1 cellular context compared by ENCODE assay signal in the genomic region with DNA sequence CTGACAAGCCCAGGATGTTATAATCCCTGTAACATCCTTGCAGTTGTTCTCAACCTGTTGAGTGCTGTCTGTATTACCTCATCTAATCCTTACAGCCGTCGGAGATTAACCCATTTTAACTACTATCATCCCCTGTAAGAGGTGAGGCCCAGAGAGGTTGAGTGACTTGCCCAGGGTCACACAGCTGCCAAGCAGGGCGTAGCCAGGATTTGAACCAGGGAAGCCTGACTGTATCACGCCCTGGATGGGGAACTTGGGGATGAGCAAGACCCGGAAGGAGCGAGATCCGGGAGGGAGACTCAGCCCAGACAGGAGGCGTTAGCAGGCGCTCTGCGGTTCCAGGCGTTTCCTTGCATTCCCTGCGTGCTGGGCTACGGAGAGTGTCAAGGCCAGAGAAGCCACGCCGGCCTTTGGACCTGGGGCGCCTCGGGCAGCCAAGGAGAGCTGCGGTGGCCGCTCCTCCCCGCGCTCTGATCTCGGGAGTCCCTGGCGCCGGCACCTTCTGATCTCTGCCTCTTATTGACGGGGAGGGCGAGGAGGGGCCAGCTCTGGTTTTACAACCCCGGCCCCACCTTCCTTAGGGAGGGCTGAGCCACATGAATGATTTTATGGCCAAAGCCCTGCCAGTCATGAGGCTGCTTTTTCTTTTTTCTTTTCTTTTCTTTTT.
A peak's percentile ranks its signal among the peaks of the same experiment; 100 is the strongest.
TF ChIP-seq lines count a peak whose summit lies in the region.

No MANE protein-coding gene starts in this region.

TF ChIP-seq in HepG2, 621 proteins besides CTCF, POLR2A, EP300 and RAD21 (continued from another document and continues in another):
- TF ChIP-seq, protein P1, sequence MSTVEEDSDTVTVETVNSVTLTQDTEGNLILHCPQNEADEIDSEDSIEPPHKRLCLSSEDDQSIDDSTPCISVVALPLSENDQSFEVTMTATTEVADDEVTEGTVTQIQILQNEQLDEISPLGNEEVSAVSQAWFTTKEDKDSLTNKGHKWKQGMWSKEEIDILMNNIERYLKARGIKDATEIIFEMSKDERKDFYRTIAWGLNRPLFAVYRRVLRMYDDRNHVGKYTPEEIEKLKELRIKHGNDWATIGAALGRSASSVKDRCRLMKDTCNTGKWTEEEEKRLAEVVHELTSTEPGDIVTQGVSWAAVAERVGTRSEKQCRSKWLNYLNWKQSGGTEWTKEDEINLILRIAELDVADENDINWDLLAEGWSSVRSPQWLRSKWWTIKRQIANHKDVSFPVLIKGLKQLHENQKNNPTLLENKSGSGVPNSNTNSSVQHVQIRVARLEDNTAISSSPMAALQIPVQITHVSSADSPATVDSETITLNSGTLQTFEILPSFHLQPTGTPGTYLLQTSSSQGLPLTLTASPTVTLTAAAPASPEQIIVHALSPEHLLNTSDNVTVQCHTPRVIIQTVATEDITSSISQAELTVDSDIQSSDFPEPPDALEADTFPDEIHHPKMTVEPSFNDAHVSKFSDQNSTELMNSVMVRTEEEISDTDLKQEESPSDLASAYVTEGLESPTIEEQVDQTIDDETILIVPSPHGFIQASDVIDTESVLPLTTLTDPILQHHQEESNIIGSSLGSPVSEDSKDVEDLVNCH (CRISPR knock-in tag; IDR thresholded peaks at IDR 0.05) = no peak
- TF ChIP-seq SOX5 (CRISPR knock-in tag; IDR thresholded peaks at IDR 0.05; ENCODE audit: borderline replicate concordance) = peak; percentile 86
- no peak for TF ChIP-seq SRSF4 (IDR thresholded peaks at IDR 0.05; ENCODE audit: low read depth, low read length, poor library complexity, severe bottlenecking)
- peak; percentile 81 for TF ChIP-seq ZNF501 (CRISPR knock-in tag; IDR thresholded peaks at IDR 0.05)
- TF ChIP-seq, protein P2, sequence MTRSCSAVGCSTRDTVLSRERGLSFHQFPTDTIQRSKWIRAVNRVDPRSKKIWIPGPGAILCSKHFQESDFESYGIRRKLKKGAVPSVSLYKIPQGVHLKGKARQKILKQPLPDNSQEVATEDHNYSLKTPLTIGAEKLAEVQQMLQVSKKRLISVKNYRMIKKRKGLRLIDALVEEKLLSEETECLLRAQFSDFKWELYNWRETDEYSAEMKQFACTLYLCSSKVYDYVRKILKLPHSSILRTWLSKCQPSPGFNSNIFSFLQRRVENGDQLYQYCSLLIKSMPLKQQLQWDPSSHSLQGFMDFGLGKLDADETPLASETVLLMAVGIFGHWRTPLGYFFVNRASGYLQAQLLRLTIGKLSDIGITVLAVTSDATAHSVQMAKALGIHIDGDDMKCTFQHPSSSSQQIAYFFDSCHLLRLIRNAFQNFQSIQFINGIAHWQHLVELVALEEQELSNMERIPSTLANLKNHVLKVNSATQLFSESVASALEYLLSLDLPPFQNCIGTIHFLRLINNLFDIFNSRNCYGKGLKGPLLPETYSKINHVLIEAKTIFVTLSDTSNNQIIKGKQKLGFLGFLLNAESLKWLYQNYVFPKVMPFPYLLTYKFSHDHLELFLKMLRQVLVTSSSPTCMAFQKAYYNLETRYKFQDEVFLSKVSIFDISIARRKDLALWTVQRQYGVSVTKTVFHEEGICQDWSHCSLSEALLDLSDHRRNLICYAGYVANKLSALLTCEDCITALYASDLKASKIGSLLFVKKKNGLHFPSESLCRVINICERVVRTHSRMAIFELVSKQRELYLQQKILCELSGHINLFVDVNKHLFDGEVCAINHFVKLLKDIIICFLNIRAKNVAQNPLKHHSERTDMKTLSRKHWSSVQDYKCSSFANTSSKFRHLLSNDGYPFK (CRISPR knock-in tag; IDR thresholded peaks at IDR 0.05; ENCODE audit: borderline replicate concordance) = peak; percentile 72; the same call in 1 of the 2 replicates
- TF ChIP-seq, protein P3, sequence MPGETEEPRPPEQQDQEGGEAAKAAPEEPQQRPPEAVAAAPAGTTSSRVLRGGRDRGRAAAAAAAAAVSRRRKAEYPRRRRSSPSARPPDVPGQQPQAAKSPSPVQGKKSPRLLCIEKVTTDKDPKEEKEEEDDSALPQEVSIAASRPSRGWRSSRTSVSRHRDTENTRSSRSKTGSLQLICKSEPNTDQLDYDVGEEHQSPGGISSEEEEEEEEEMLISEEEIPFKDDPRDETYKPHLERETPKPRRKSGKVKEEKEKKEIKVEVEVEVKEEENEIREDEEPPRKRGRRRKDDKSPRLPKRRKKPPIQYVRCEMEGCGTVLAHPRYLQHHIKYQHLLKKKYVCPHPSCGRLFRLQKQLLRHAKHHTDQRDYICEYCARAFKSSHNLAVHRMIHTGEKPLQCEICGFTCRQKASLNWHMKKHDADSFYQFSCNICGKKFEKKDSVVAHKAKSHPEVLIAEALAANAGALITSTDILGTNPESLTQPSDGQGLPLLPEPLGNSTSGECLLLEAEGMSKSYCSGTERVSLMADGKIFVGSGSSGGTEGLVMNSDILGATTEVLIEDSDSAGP (CRISPR knock-in tag; IDR thresholded peaks at IDR 0.05; ENCODE audit: borderline replicate concordance) = peak; percentile 92
- TF ChIP-seq TOPORS (CRISPR knock-in tag; IDR thresholded peaks at IDR 0.05) = no peak
- no peak for TF ChIP-seq ATF7 (IDR thresholded peaks at IDR 0.05)
- peak; percentile 76; the same call in 1 of the 2 replicates for TF ChIP-seq ATF7 (CRISPR knock-in tag; IDR thresholded peaks at IDR 0.05)
- TF ChIP-seq POLR2G (IDR thresholded peaks at IDR 0.05; ENCODE audit: low read depth, low read length) = no peak
- TF ChIP-seq MED1 (CRISPR knock-in tag; IDR thresholded peaks at IDR 0.05) = peak; percentile 91
- TF ChIP-seq ZNF670 (CRISPR knock-in tag; IDR thresholded peaks at IDR 0.05; ENCODE audit: borderline replicate concordance) = peak; percentile 83; the same call in 1 of the 2 replicates
- TF ChIP-seq CEBPB (IDR thresholded peaks at IDR 0.05; ENCODE audit: borderline replicate concordance, low read depth, low read length) = no peak
- TF ChIP-seq ZNF34 (CRISPR knock-in tag; IDR thresholded peaks at IDR 0.05; ENCODE audit: borderline replicate concordance) = no peak
- no peak for TF ChIP-seq RFX3 (CRISPR knock-in tag; IDR thresholded peaks at IDR 0.05)
- peak; percentile 100 for TF ChIP-seq ZMYM3 (CRISPR knock-in tag; IDR thresholded peaks at IDR 0.05)
- TF ChIP-seq NPAS2 (CRISPR knock-in tag; IDR thresholded peaks at IDR 0.05; ENCODE audit: borderline replicate concordance) = no peak
- no peak for TF ChIP-seq TCF12 (IDR thresholded peaks at IDR 0.05)
- peak; percentile 94; the same call in 1 of the 2 replicates for TF ChIP-seq TCF12 (CRISPR knock-in tag; IDR thresholded peaks at IDR 0.05)
- TF ChIP-seq MIXL1 (CRISPR knock-in tag; IDR thresholded peaks at IDR 0.05) = no peak
- peak; percentile 87 for TF ChIP-seq CBX1 (IDR thresholded peaks at IDR 0.05; ENCODE audit: low read depth)
- no peak for TF ChIP-seq TBP (CRISPR knock-in tag; IDR thresholded peaks at IDR 0.05)
- TF ChIP-seq, protein P4, sequence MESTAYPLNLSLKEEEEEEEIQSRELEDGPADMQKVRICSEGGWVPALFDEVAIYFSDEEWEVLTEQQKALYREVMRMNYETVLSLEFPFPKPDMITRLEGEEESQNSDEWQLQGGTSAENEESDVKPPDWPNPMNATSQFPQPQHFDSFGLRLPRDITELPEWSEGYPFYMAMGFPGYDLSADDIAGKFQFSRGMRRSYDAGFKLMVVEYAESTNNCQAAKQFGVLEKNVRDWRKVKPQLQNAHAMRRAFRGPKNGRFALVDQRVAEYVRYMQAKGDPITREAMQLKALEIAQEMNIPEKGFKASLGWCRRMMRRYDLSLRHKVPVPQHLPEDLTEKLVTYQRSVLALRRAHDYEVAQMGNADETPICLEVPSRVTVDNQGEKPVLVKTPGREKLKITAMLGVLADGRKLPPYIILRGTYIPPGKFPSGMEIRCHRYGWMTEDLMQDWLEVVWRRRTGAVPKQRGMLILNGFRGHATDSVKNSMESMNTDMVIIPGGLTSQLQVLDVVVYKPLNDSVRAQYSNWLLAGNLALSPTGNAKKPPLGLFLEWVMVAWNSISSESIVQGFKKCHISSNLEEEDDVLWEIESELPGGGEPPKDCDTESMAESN (CRISPR knock-in tag; conservative IDR thresholded peaks at IDR 0.05) = peak; percentile 81
- TF ChIP-seq, protein P5, sequence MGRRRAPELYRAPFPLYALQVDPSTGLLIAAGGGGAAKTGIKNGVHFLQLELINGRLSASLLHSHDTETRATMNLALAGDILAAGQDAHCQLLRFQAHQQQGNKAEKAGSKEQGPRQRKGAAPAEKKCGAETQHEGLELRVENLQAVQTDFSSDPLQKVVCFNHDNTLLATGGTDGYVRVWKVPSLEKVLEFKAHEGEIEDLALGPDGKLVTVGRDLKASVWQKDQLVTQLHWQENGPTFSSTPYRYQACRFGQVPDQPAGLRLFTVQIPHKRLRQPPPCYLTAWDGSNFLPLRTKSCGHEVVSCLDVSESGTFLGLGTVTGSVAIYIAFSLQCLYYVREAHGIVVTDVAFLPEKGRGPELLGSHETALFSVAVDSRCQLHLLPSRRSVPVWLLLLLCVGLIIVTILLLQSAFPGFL (CRISPR knock-in tag; IDR thresholded peaks at IDR 0.05) = no peak
- TF ChIP-seq, protein P6, sequence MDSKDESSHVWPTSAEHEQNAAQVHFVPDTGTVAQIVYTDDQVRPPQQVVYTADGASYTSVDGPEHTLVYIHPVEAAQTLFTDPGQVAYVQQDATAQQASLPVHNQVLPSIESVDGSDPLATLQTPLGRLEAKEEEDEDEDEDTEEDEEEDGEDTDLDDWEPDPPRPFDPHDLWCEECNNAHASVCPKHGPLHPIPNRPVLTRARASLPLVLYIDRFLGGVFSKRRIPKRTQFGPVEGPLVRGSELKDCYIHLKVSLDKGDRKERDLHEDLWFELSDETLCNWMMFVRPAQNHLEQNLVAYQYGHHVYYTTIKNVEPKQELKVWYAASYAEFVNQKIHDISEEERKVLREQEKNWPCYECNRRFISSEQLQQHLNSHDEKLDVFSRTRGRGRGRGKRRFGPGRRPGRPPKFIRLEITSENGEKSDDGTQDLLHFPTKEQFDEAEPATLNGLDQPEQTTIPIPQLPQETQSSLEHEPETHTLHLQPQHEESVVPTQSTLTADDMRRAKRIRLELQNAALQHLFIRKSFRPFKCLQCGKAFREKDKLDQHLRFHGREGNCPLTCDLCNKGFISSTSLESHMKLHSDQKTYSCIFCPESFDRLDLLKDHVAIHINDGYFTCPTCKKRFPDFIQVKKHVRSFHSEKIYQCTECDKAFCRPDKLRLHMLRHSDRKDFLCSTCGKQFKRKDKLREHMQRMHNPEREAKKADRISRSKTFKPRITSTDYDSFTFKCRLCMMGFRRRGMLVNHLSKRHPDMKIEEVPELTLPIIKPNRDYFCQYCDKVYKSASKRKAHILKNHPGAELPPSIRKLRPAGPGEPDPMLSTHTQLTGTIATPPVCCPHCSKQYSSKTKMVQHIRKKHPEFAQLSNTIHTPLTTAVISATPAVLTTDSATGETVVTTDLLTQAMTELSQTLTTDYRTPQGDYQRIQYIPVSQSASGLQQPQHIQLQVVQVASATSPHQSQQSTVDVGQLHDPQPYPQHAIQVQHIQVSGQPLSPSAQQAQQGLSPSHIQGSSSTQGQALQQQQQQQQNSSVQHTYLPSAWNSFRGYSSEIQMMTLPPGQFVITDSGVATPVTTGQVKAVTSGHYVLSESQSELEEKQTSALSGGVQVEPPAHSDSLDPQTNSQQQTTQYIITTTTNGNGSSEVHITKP (CRISPR knock-in tag; IDR thresholded peaks at IDR 0.05; ENCODE audit: low read depth) = peak; percentile 63; the same call in 1 of the 2 replicates
- peak; percentile 52 for TF ChIP-seq SRSF1 (optimal IDR thresholded peaks at IDR 0.05; ENCODE audit: low read depth, low read length)
- 0 out of 2 replicates have a peak, but pooled peaks have one; percentile 68 for TF ChIP-seq MIER2 (CRISPR knock-in tag; IDR thresholded peaks at IDR 0.05)
- TF ChIP-seq, protein P7, sequence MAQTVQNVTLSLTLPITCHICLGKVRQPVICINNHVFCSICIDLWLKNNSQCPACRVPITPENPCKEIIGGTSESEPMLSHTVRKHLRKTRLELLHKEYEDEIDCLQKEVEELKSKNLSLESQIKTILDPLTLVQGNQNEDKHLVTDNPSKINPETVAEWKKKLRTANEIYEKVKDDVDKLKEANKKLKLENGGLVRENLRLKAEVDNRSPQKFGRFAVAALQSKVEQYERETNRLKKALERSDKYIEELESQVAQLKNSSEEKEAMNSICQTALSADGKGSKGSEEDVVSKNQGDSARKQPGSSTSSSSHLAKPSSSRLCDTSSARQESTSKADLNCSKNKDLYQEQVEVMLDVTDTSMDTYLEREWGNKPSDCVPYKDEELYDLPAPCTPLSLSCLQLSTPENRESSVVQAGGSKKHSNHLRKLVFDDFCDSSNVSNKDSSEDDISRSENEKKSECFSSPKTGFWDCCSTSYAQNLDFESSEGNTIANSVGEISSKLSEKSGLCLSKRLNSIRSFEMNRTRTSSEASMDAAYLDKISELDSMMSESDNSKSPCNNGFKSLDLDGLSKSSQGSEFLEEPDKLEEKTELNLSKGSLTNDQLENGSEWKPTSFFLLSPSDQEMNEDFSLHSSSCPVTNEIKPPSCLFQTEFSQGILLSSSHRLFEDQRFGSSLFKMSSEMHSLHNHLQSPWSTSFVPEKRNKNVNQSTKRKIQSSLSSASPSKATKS (CRISPR knock-in tag; IDR thresholded peaks at IDR 0.05) = no peak
- TF ChIP-seq SAFB2 (CRISPR knock-in tag; IDR thresholded peaks at IDR 0.05; ENCODE audit: borderline replicate concordance, low read depth) = peak; percentile 34; the same call in 1 of the 2 replicates
- peak; percentile 85 for TF ChIP-seq CREM (IDR thresholded peaks at IDR 0.05)
- no peak for TF ChIP-seq CREM (CRISPR knock-in tag; IDR thresholded peaks at IDR 0.05)
- peak; percentile 34; the same call in 1 of the 2 replicates for TF ChIP-seq SOX13 (IDR thresholded peaks at IDR 0.05)
- TF ChIP-seq SOX13 (CRISPR knock-in tag; conservative IDR thresholded peaks at IDR 0.05 in 1 of 2, IDR thresholded peaks at IDR 0.05 in 1 of 2) = peak in 1 of 2 experiments; percentile 89; a peak in 2 of 4 replicates
- TF ChIP-seq, protein P8, sequence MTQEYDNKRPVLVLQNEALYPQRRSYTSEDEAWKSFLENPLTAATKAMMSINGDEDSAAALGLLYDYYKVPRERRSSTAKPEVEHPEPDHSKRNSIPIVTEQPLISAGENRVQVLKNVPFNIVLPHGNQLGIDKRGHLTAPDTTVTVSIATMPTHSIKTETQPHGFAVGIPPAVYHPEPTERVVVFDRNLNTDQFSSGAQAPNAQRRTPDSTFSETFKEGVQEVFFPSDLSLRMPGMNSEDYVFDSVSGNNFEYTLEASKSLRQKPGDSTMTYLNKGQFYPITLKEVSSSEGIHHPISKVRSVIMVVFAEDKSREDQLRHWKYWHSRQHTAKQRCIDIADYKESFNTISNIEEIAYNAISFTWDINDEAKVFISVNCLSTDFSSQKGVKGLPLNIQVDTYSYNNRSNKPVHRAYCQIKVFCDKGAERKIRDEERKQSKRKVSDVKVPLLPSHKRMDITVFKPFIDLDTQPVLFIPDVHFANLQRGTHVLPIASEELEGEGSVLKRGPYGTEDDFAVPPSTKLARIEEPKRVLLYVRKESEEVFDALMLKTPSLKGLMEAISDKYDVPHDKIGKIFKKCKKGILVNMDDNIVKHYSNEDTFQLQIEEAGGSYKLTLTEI (CRISPR knock-in tag; conservative IDR thresholded peaks at IDR 0.05) = no peak
- TF ChIP-seq, protein P9, sequence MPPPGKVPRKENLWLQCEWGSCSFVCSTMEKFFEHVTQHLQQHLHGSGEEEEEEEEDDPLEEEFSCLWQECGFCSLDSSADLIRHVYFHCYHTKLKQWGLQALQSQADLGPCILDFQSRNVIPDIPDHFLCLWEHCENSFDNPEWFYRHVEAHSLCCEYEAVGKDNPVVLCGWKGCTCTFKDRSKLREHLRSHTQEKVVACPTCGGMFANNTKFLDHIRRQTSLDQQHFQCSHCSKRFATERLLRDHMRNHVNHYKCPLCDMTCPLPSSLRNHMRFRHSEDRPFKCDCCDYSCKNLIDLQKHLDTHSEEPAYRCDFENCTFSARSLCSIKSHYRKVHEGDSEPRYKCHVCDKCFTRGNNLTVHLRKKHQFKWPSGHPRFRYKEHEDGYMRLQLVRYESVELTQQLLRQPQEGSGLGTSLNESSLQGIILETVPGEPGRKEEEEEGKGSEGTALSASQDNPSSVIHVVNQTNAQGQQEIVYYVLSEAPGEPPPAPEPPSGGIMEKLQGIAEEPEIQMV (CRISPR knock-in tag; IDR thresholded peaks at IDR 0.05; ENCODE audit: low read depth) = no peak
- peak; percentile 84 for TF ChIP-seq ERF (CRISPR knock-in tag; IDR thresholded peaks at IDR 0.05)
- TF ChIP-seq SP1 (IDR thresholded peaks at IDR 0.05) = no peak
- TF ChIP-seq SP1 (CRISPR knock-in tag; IDR thresholded peaks at IDR 0.05) = peak; percentile 75
- TF ChIP-seq KDM5A (IDR thresholded peaks at IDR 0.05; ENCODE audit: borderline replicate concordance, low read length) = no peak
